In the genomic region with DNA sequence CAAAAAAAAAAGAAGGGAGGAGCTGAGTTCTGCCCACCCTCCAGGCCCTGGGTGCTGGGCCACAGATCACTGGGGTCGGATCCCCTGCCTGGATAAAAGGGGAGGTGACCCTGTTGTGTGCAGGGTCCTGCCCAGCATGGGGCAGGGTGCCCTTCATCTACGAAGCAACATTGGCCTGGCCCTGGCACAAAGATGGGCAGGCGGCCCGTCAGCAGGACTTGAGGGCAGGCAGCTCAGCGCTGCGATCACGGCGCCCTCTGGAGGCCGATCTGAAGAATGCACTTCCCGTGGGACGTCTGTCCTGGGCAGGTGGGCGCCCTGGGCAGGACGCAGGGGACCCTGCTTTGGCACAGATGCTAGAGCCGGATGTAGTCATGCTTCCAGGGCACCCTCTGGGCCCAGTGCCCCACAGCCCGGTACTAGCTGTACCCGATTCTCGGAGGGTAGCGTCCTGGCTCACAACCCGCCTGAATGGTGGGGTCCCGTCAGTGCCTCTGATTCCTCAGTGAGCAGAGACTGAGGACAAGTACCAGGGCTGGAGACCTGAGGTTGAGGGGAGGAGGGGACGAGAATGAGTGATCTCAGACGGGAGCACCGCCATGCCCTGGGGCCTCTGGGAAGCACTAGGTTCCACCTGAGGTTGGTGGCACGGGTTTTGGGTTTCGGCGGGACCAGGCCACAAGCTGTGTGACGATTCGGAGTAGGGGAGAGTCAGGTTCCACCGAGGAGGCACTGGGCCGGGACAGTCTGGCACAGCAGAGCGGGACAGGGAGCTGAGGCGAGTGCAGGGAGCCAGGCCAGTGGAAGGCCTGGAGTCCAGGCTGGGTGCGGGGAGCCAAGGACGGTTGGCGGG, we compare ENCODE assay signal across 7 cellular contexts. TPM values are rescaled to one million over a fixed set of nuclear protein-coding genes. Genes with fewer than 3 reads are reported as not detected.
DNase-seq lines count a peak whose midpoint lies in the region; ATAC-seq and TF ChIP-seq lines count a peak whose summit lies in the region.

No MANE protein-coding gene starts in this region.

- no peak overlapping the region for H3K4me3 ChIP-seq in gastroesophageal sphincter
- no peak overlapping the region for H3K4me3 ChIP-seq in ovary

- DNase-seq in RWPE1 (ENCODE audit: low spot score) (peak; percentile 48), activated gamma-delta T cell (lab: John Stamatoyannopoulos, UW) (peak; percentile 27), ovary (peak; percentile 51 to 78 (median 70)), dedifferentiated amniotic fluid mesenchymal stem cell (ENCODE audit: extremely low spot score) (no peak)

- no peak for TF ChIP-seq POLR2A in gastroesophageal sphincter (IDR thresholded peaks at IDR 0.05)
- no peak for TF ChIP-seq POLR2A in ovary (IDR thresholded peaks at IDR 0.05)

- H3K27me3 ChIP-seq in gastroesophageal sphincter (no peaks in the 10 kb centered on the region), ovary (no peaks in the 10 kb centered on the region)

- no peak for TF ChIP-seq EP300 in gastroesophageal sphincter (IDR thresholded peaks at IDR 0.05)
- no peak for TF ChIP-seq EP300 in ovary (IDR thresholded peaks at IDR 0.05)

- CTCF ChIA-PET in RWPE1 (lab: Yijun Ruan, JAX) = interaction anchor here (0.6 to 1.9 kb wide), 31 partner anchors 9 to 1981 kb away, joined by 3 to 21 read pairs (median 4); partner anchors contain the start of gene ARID5A

- TF ChIP-seq CTCF in GM12801 (IDR thresholded peaks at IDR 0.05; ENCODE audit: extremely low read depth, insufficient read length) (peak; percentile 13), RWPE1 (conservative IDR thresholded peaks at IDR 0.05; ENCODE audit: low read depth) (peak; percentile 93), gastroesophageal sphincter (IDR thresholded peaks at IDR 0.05) (peak in 3 of 4 experiments; percentile 94 to 96 (median 94)), ovary (IDR thresholded peaks at IDR 0.05) (peak; percentile 82 to 90 (median 85))

- H3K4me1 ChIP-seq in gastroesophageal sphincter = peaks cover 0 to 16% (median 5%) of the 10 kb centered on the region in 3 donors
- H3K4me1 ChIP-seq in ovary (ENCODE audit: insufficient read depth) = peaks cover 4% of the 10 kb centered on the region

- intact Hi-C loops in ovary (cut with DNase I) = loop anchor here in 1 of 4 donors (5.0 to 10.0 kb wide), 2 partner anchors 147 to 410 kb away; no protein-coding TSS in a partner anchor

- POLR2A ChIA-PET in RWPE1 (lab: Yijun Ruan, JAX; ENCODE audit: low non-redundant PET) = no interaction called here

- WGBS in gastroesophageal sphincter (ENCODE audit: low coverage in 1 of 2), 2 donors = 50% methylated on average over 4 of the region's 35 CpGs; no CpG with 5 or more reads in 1 of the 2 donors
- 33 to 41% (median 38%) methylated on average over 32 to 35 of the region's 35 CpGs for WGBS in ovary, 3 donors

- H3K9me3 ChIP-seq in gastroesophageal sphincter = no peaks in the 10 kb centered on the region
- H3K9me3 ChIP-seq in ovary = no peaks in the 10 kb centered on the region

- peak; percentile 58 for ATAC-seq in HG03520 (IDR thresholded peaks at IDR 0.05; ENCODE audit: unreplicated experiment)
- peak; percentile 68 for ATAC-seq in gastroesophageal sphincter

- H3K36me3 ChIP-seq in gastroesophageal sphincter (peaks cover 0 to 38% of the 10 kb centered on the region in 2 donors), ovary (no peaks in the 10 kb centered on the region)

- H3K27ac ChIP-seq in RWPE1 (no peak overlapping the region), gastroesophageal sphincter (peak overlapping the region in 3 of 4 donors; percentile 5 to 15 (median 8)), ovary (no peak overlapping the region)

RNA-seq across cellular contexts. Expression of gene ARID5A, which starts 18.0 kb away (rescaled TPM):
- total RNA-seq in gastroesophageal sphincter (10 to 100 TPM; 40.0 to 98.5 (median 53.9) TPM), ovary (10 to 100 TPM; 11.7 to 46.1 (median 17.1) TPM)
- 10 to 100 TPM in 1 of 2 donors, 1 to 10 TPM in 1; 1.5 to 24.4 TPM for polyA plus RNA-seq in ovary

RNA-seq across cellular contexts. Expression of gene NEURL3, which starts 49.4 kb away (rescaled TPM):
- total RNA-seq in gastroesophageal sphincter (not detected), ovary (not detected)
- polyA plus RNA-seq in ovary = under 1 TPM in 1 of 2 donors, not detected in 1; 0.06 TPM

Comparison
In these comparisons a context has a peak if more than half of its experiments do, and no peak if none do; other contexts are left out.
1. CTCF ChIP-seq: peak in every context shown above with its lines; median percentile 94 in gastroesophageal sphincter; 93 in RWPE1; 85 in ovary; 13 in GM12801.
2. H3K27ac ChIP-seq: peak in gastroesophageal sphincter (3 of 4); none in RWPE1 (single experiment) and ovary (0 of 2).